Comparison of ENCODE assay signal across 1 cellular context in genomic region chr12:92140919-92141536, GRCh38.
TF ChIP-seq lines count a peak whose summit lies in the region.

No MANE protein-coding gene starts in this region.

TF ChIP-seq in GM12878, 131 proteins besides CTCF, POLR2A, EP300 and RAD21 (continues in another document):
- no peak for TF ChIP-seq REST (IDR thresholded peaks at IDR 0.05; ENCODE audit: low read depth, low read length)
- TF ChIP-seq POU2F2 (IDR thresholded peaks at IDR 0.05; ENCODE audit: borderline replicate concordance, low read depth, low read length): no peak
- TF ChIP-seq BACH1 (IDR thresholded peaks at IDR 0.05; ENCODE audit: borderline replicate concordance): 0 out of 2 replicates have a peak, but pooled peaks have one; percentile 28
- TF ChIP-seq E2F8 (IDR thresholded peaks at IDR 0.05; ENCODE audit: low read depth, partially characterized antibody): no peak
- TF ChIP-seq ZSCAN29 (IDR thresholded peaks at IDR 0.05): no peak
- no peak for TF ChIP-seq STAT1 (conservative IDR thresholded peaks at IDR 0.05)
- TF ChIP-seq SIN3A (IDR thresholded peaks at IDR 0.05; ENCODE audit: low read depth, low read length): peak; percentile 31; the same call in 1 of the 2 replicates
- TF ChIP-seq PAX8 (IDR thresholded peaks at IDR 0.05): no peak
- no peak for TF ChIP-seq RUNX3 (IDR thresholded peaks at IDR 0.05; ENCODE audit: low read length)
- no peak for TF ChIP-seq SRF (IDR thresholded peaks at IDR 0.05; ENCODE audit: low read depth in 2 of 2, low read length in 2 of 2)
- no peak for TF ChIP-seq NR2F1 (conservative IDR thresholded peaks at IDR 0.05)
- no peak for TF ChIP-seq FOS (IDR thresholded peaks at IDR 0.05; ENCODE audit: borderline replicate concordance, extremely low read depth, insufficient read length)
- TF ChIP-seq CHD2 (IDR thresholded peaks at IDR 0.05; ENCODE audit: borderline replicate concordance, low read depth, low read length): no peak
- TF ChIP-seq MLLT1 (IDR thresholded peaks at IDR 0.05): peak; percentile 7; the same call in 1 of the 2 replicates
- TF ChIP-seq HDAC6 (IDR thresholded peaks at IDR 0.05; ENCODE audit: unreplicated experiment): no peak
- no peak for TF ChIP-seq ZBTB33 (IDR thresholded peaks at IDR 0.05)
- no peak for TF ChIP-seq TCF7 (IDR thresholded peaks at IDR 0.05; ENCODE audit: borderline replicate concordance)
- no peak for TF ChIP-seq SUZ12 (IDR thresholded peaks at IDR 0.05; ENCODE audit: unreplicated experiment)
- TF ChIP-seq PRDM15 (CRISPR knock-in tag; IDR thresholded peaks at IDR 0.05): no peak
- TF ChIP-seq RFX5 (IDR thresholded peaks at IDR 0.05; ENCODE audit: low read depth, low read length): no peak
- peak; percentile 74 for TF ChIP-seq BCL3 (IDR thresholded peaks at IDR 0.05; ENCODE audit: borderline replicate concordance, insufficient read depth, low read depth, low read length, poor library complexity, severe bottlenecking)
- no peak for TF ChIP-seq HDGF (IDR thresholded peaks at IDR 0.05)
- TF ChIP-seq ATF3 (IDR thresholded peaks at IDR 0.05; ENCODE audit: borderline replicate concordance, extremely low read depth, low read depth, low read length): no peak
- TF ChIP-seq ZNF687 (IDR thresholded peaks at IDR 0.05): 0 out of 2 replicates have a peak, but pooled peaks have one; percentile 25
- no peak for TF ChIP-seq FOXM1 (IDR thresholded peaks at IDR 0.05; ENCODE audit: low read depth, low read length)
- TF ChIP-seq NFXL1 (IDR thresholded peaks at IDR 0.05; ENCODE audit: borderline replicate concordance): no peak
- no peak for TF ChIP-seq CBFB (IDR thresholded peaks at IDR 0.05; ENCODE audit: low read depth)
- TF ChIP-seq ATF2 (IDR thresholded peaks at IDR 0.05; ENCODE audit: low read length): 0 out of 2 replicates have a peak, but pooled peaks have one; percentile 4
- no peak for TF ChIP-seq IKZF1 (conservative IDR thresholded peaks at IDR 0.05)
- peak; percentile 26; the same call in 1 of the 2 replicates for TF ChIP-seq MXI1 (IDR thresholded peaks at IDR 0.05; ENCODE audit: low read depth, low read length)
- 0 out of 2 replicates have a peak, but pooled peaks have one; percentile 23 for TF ChIP-seq GABPA (IDR thresholded peaks at IDR 0.05; ENCODE audit: low read depth)
- no peak for TF ChIP-seq YBX1 (IDR thresholded peaks at IDR 0.05)
- TF ChIP-seq RCOR1 (conservative IDR thresholded peaks at IDR 0.05; ENCODE audit: low read depth, low read length): no peak
- TF ChIP-seq TARDBP (IDR thresholded peaks at IDR 0.05; ENCODE audit: borderline replicate concordance): no peak
- TF ChIP-seq USF2 (IDR thresholded peaks at IDR 0.05; ENCODE audit: borderline replicate concordance, low read depth, low read length): no peak
- TF ChIP-seq CEBPB (IDR thresholded peaks at IDR 0.05; ENCODE audit: borderline replicate concordance in 1 of 2, low read depth in 2 of 2, low read length in 2 of 2): no peak
- TF ChIP-seq ASH2L (IDR thresholded peaks at IDR 0.05; ENCODE audit: borderline replicate concordance, low read depth): no peak
